Comparison of ENCODE assay signal across 8 cellular contexts in genomic region chr5:154849791-154850201, GRCh38. TPM values are rescaled to one million over a fixed set of nuclear protein-coding genes. Genes with fewer than 3 reads are reported as not detected.
DNase-seq lines count a peak whose midpoint lies in the region; ATAC-seq, FAIRE-seq and TF ChIP-seq lines count a peak whose summit lies in the region.

No MANE protein-coding gene starts in this region.

- H3K27me3 ChIP-seq in GM23338 (ENCODE audit: insufficient read depth) (no peaks in the 10 kb centered on the region), astrocyte (ENCODE audit: insufficient read depth, low read length) (no peaks in the 10 kb centered on the region), right atrium auricular region (no peaks in the 10 kb centered on the region)

- no peak for FAIRE-seq in astrocyte (lab: Jason Lieb, UNC)

- no peaks in the 10 kb centered on the region for H3K9me2 ChIP-seq in GM23338 (ENCODE audit: insufficient read depth)

- H2AFZ ChIP-seq in GM23338 = peak overlapping the region; percentile 9; the same call in 1 of the 2 replicates
- peak overlapping the region; percentile 68 for H2AFZ ChIP-seq in astrocyte (ENCODE audit: low read depth, low read length)

- TF ChIP-seq CTCF in GM23338 (conservative IDR thresholded peaks at IDR 0.05; ENCODE audit: low read depth in 2 of 2) = no peak
- TF ChIP-seq CTCF in astrocyte (IDR thresholded peaks at IDR 0.05; ENCODE audit: insufficient read depth, low read depth, low read length) = no peak
- TF ChIP-seq CTCF in right atrium auricular region (IDR thresholded peaks at IDR 0.05) = no peak

- H4K20me1 ChIP-seq in GM23338 (replicated peaks; ENCODE audit: insufficient read depth) (no peaks in the 10 kb centered on the region), astrocyte (ENCODE audit: insufficient read depth, low read length) (no peaks in the 10 kb centered on the region)

- peak overlapping the region; percentile 84 for H3K4me3 Mint-ChIP-seq in GM23338
- peak overlapping the region; percentile 86 for H3K4me3 Mint-ChIP-seq in astrocyte (ENCODE audit: unreplicated experiment)

- peak overlapping the region; percentile 94 for H3K27ac Mint-ChIP-seq in GM23338
- no peak overlapping the region for H3K27ac Mint-ChIP-seq in astrocyte (ENCODE audit: unreplicated experiment)

- peak overlapping the region; percentile 69 for H3K4me2 ChIP-seq in GM23338
- H3K4me2 ChIP-seq in astrocyte (ENCODE audit: low read length) = peak overlapping the region; percentile 84

- H3K4me3 ChIP-seq in GM23338 (peak overlapping the region; percentile 44), astrocyte (ENCODE audit: insufficient read depth, low read depth, low read length) (peak overlapping the region; percentile 54), right atrium auricular region (peak overlapping the region; percentile 49 to 60)

- H3K4me1 Mint-ChIP-seq in GM23338 = peaks cover 21% of the 10 kb centered on the region; the same call in 2 of the 3 replicates
- peaks cover 18% of the 10 kb centered on the region for H3K4me1 Mint-ChIP-seq in astrocyte (ENCODE audit: low read depth, unreplicated experiment)

- 0 out of 2 replicates have a peak, but pooled peaks cover 8% of the 10 kb centered on the region for H3K4me1 ChIP-seq in GM23338 (ENCODE audit: insufficient read depth)
- H3K4me1 ChIP-seq in astrocyte (ENCODE audit: insufficient read depth, low read length) = peaks cover 10% of the 10 kb centered on the region
- H3K4me1 ChIP-seq in right atrium auricular region = peaks cover 0 to 31% of the 10 kb centered on the region in 2 donors

- no peak for DNase-seq in GM23338 (ENCODE audit: low spot score)
- peak; percentile 27 for DNase-seq in astrocyte (ENCODE audit: low read depth)
- no peak for DNase-seq in right atrium auricular region (ENCODE audit: low spot score)
- DNase-seq in retina = peak; percentile 19
- DNase-seq in NCI-H524 (lab: John Stamatoyannopoulos, UW) = no peak
- DNase-seq in T1000 (lab: John Stamatoyannopoulos, UW) = no peak

- H3K9me3 ChIP-seq in astrocyte (ENCODE audit: insufficient read depth, low read depth, low read length) (no peaks in the 10 kb centered on the region), right atrium auricular region (no peaks in the 10 kb centered on the region)

- ATAC-seq in GM23338 = peak; percentile 15; the same call in 2 of the 3 replicates
- no peak for ATAC-seq in HG03571 (IDR thresholded peaks at IDR 0.05; ENCODE audit: unreplicated experiment)
- ATAC-seq in HG02759 (IDR thresholded peaks at IDR 0.05; ENCODE audit: unreplicated experiment) = no peak

- H3K36me3 Mint-ChIP-seq in GM23338 (ENCODE audit: low read depth) (no peaks in the 10 kb centered on the region), astrocyte (ENCODE audit: low read depth, unreplicated experiment) (no peaks in the 10 kb centered on the region)

- H3K27me3 Mint-ChIP-seq in GM23338 (ENCODE audit: insufficient read depth, low read depth, poor library complexity) (peaks cover 8% of the 10 kb centered on the region), astrocyte (ENCODE audit: low read depth, unreplicated experiment) (no peaks in the 10 kb centered on the region)

- H3K36me3 ChIP-seq in GM23338 (ENCODE audit: insufficient read depth) (no peaks in the 10 kb centered on the region), astrocyte (ENCODE audit: insufficient read depth, low read length) (no peaks in the 10 kb centered on the region), right atrium auricular region (no peaks in the 10 kb centered on the region)

- peak overlapping the region; percentile 56 for H3K9ac ChIP-seq in astrocyte (ENCODE audit: low read length)

- H3K27ac ChIP-seq in GM23338 (ENCODE audit: low read depth) (peak overlapping the region; percentile 85), astrocyte (ENCODE audit: low read depth, low read length) (peak overlapping the region; percentile 27), right atrium auricular region (peak overlapping the region; percentile 87 to 88)

- H3K79me2 ChIP-seq in GM23338 (replicated peaks; ENCODE audit: insufficient read depth) = no peaks in the 10 kb centered on the region
- H3K79me2 ChIP-seq in astrocyte (ENCODE audit: insufficient read depth, low read length) = no peaks in the 10 kb centered on the region

- H3F3A ChIP-seq in GM23338 (replicated peaks; ENCODE audit: low read depth) = no peaks in the 10 kb centered on the region

- H3K9me3 Mint-ChIP-seq in GM23338 (no peaks in the 10 kb centered on the region), astrocyte (ENCODE audit: unreplicated experiment) (no peaks in the 10 kb centered on the region)

TF ChIP-seq in GM23338, 12 proteins besides CTCF, POLR2A, EP300 and RAD21 (continues in another document):
- TF ChIP-seq POLR2AphosphoS5 (IDR thresholded peaks at IDR 0.05; ENCODE audit: low read depth) (no peak), ETS1 (IDR thresholded peaks at IDR 0.05) (no peak), STAT1 (IDR thresholded peaks at IDR 0.05; ENCODE audit: unreplicated experiment) (no peak), NANOG (IDR thresholded peaks at IDR 0.05; ENCODE audit: borderline replicate concordance) (no peak), JUNB (IDR thresholded peaks at IDR 0.05; ENCODE audit: unreplicated experiment) (no peak), ZNF114 (CRISPR knock-in tag; IDR thresholded peaks at IDR 0.05) (no peak), ZNF331 (CRISPR knock-in tag; IDR thresholded peaks at IDR 0.05; ENCODE audit: low read depth) (no peak), CREB1 (CRISPR knock-in tag; IDR thresholded peaks at IDR 0.05; ENCODE audit: low read depth) (no peak), EZH2 (IDR thresholded peaks at IDR 0.05; ENCODE audit: low read depth, unreplicated experiment) (no peak), REST (IDR thresholded peaks at IDR 0.05; ENCODE audit: unreplicated experiment) (no peak)

RNA-seq across cellular contexts. Expression of gene FAXDC2, which starts 0.6 kb away (rescaled TPM):
- 1.8 and 4.6 TPM in 2 replicates for total RNA-seq in GM23338 (2014; rRNA removed; shearing (Covaris generic))
- polyA plus RNA-seq in GM23338 (2016; fragmentation: Nextera tagmentation; extraction: Ambion mirVana) = 2.5 and 4.0 TPM in 2 replicates
- 3.6 and 3.7 TPM in 2 replicates for total RNA-seq in astrocyte
- total RNA-seq in right atrium auricular region = 10 to 100 TPM; 22.1 to 24.6 TPM

RNA-seq across cellular contexts. Expression of gene CNOT8, which starts 8.6 kb away (rescaled TPM):
- 77.7 and 78.3 TPM in 2 replicates for total RNA-seq in GM23338 (2014; rRNA removed; shearing (Covaris generic))
- 26.9 and 31.2 TPM in 2 replicates for polyA plus RNA-seq in GM23338 (2016; fragmentation: Nextera tagmentation; extraction: Ambion mirVana)
- total RNA-seq in astrocyte = 40.1 and 45.6 TPM in 2 replicates
- total RNA-seq in right atrium auricular region = 10 to 100 TPM; 28.0 to 31.4 TPM

Comparison
In these comparisons a context has a peak if more than half of its experiments do, and no peak if none do; other contexts are left out.
1. DNase-seq: peak in astrocyte (single experiment) and retina (single experiment); none in GM23338 (single experiment), right atrium auricular region (single experiment), NCI-H524 (0 of 2) and T1000 (single experiment).
2. H3K27ac ChIP-seq: peak in every context shown above with its lines; median percentile 88 in right atrium auricular region; 85 in GM23338; 27 in astrocyte.
3. Peak in every context shown above with its lines, with median percentiles within 50 percentile points of each other: H3K4me3 ChIP-seq.